ENCODE assay signal across 18 cellular contexts in the genomic region with DNA sequence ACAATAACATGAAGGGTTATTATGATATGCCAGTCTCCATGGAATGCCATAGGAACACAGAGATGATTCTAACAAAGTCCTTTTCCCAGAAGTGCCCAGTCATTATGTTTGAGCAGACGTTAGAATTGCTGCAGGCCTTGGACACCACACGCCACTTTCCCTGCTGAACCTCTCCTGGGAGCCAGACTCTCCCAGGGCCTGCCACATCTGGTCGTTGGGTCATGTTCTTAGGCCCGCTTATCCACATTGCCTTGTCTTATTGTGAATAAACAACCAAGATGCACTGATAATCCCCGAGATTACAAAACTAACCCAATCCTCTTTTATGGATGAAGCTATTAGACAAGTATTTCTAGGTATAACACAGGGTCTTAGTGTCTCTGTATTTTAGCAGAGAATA.
DNase-seq lines count a peak whose midpoint lies in the region; TF ChIP-seq lines count a peak whose summit lies in the region.
"Had no signal": no experiment of that assay in that cellular context is flagged by ENCODE, and none has a peak within 500 bp of the region (broad histone marks: within the 10 kb centered on the region; RNA-seq: fewer than 3 reads in every experiment).

No MANE protein-coding gene starts in this region.

- H3K4me1 ChIP-seq in BE2C (no peaks in the 10 kb centered on the region), hepatocyte (ENCODE audit: insufficient read depth) (peaks cover 9% of the 10 kb centered on the region), MM.1S (ENCODE audit: low read length) (no peaks in the 10 kb centered on the region)
- H3K4me1 ChIP-seq: HAP-1 had no signal

- DNase-seq in BE2C: peak; percentile 22
- DNase-seq in NCI-H82 (lab: John Stamatoyannopoulos, UW): peak; percentile 80
- peak; percentile 25 for DNase-seq in WERI-Rb-1
- no peak for DNase-seq in hepatocyte (ENCODE audit: low spot score)
- no peak for DNase-seq in activated CD4-positive, alpha-beta T cell treated with anti-CD3 and anti-CD28 coated beads, Interleukin-2, amount 50 U/mL, for 1 hour
- DNase-seq in dedifferentiated amniotic fluid mesenchymal stem cell (ENCODE audit: extremely low spot score): no peak
- no peak for DNase-seq in cerebellum (ENCODE audit: low spot score)
- no peak for DNase-seq in MM.1S
- DNase-seq: 8988T; Calu3; CD8-positive, alpha-beta T cell; DMS 273 treated with DMSO at 0.1 percent for 48 hours; DMS53; DND-41; EL; GM23248 had no signal

- H3F3A ChIP-seq in MM.1S (ENCODE audit: insufficient read depth, low read length): no peaks in the 10 kb centered on the region

- no peak overlapping the region for H3K4me2 ChIP-seq in hepatocyte
- H3K4me2 ChIP-seq in MM.1S (ENCODE audit: low read depth, low read length): no peak overlapping the region
- H3K4me2 ChIP-seq: BLaER1 treated with 17β-estradiol and CSF1 and Interleukin-3, amounts not matched to agents 10 nM and 100 nM had no signal

- no peak overlapping the region for H3K9ac ChIP-seq in MM.1S (ENCODE audit: low read length)
- H3K9ac ChIP-seq: BLaER1 treated with 17β-estradiol and CSF1 and Interleukin-3, amounts not matched to agents 10 nM and 100 nM; GM23248 had no signal

- H3K9me2 ChIP-seq in hepatocyte (replicated peaks; ENCODE audit: insufficient read depth) (no peaks in the 10 kb centered on the region), MM.1S (replicated peaks; ENCODE audit: insufficient read depth, low read length) (no peaks in the 10 kb centered on the region)

- TF ChIP-seq CTCF in BE2C (IDR thresholded peaks at IDR 0.05; ENCODE audit: low read depth, low read length) (no peak), WERI-Rb-1 (IDR thresholded peaks at IDR 0.05; ENCODE audit: low read depth, low read length) (no peak), hepatocyte (IDR thresholded peaks at IDR 0.05; ENCODE audit: poor library complexity) (no peak), MM.1S (IDR thresholded peaks at IDR 0.05; ENCODE audit: low read length) (no peak)

- no peaks in the 10 kb centered on the region for H3K36me3 ChIP-seq in BE2C
- H3K36me3 ChIP-seq in WERI-Rb-1: no peaks in the 10 kb centered on the region
- H3K36me3 ChIP-seq in hepatocyte (replicated peaks; ENCODE audit: insufficient read depth, low read depth): no peaks in the 10 kb centered on the region
- H3K36me3 ChIP-seq in MM.1S (replicated peaks; ENCODE audit: insufficient read depth, low read length): no peaks in the 10 kb centered on the region
- H3K36me3 ChIP-seq: BLaER1 treated with 17β-estradiol and CSF1 and Interleukin-3, amounts not matched to agents 10 nM and 100 nM; HAP-1 had no signal

- H3K27ac ChIP-seq in WERI-Rb-1 (no peak overlapping the region), hepatocyte (peak overlapping the region; percentile 6), MM.1S (ENCODE audit: low read length) (no peak overlapping the region)
- H3K27ac ChIP-seq: BLaER1 treated with 17β-estradiol and CSF1 and Interleukin-3, amounts not matched to agents 10 nM and 100 nM; GM23248 had no signal

- no peak overlapping the region for H2AFZ ChIP-seq in hepatocyte
- no peak overlapping the region for H2AFZ ChIP-seq in MM.1S (ENCODE audit: low read length)

- H4K20me1 ChIP-seq in hepatocyte (ENCODE audit: insufficient read depth, poor library complexity, severe bottlenecking): no peaks in the 10 kb centered on the region
- H4K20me1 ChIP-seq in MM.1S (ENCODE audit: insufficient read depth, low read length): no peaks in the 10 kb centered on the region
- H4K20me1 ChIP-seq: BLaER1 treated with 17β-estradiol and CSF1 and Interleukin-3, amounts not matched to agents 10 nM and 100 nM had no signal

- 55% methylated on average over 5 of the region's 5 CpGs for WGBS in hepatocyte (ENCODE audit: low lambda C conversion rate, missing lambda C conversion rate)

- H3K4me3 ChIP-seq in BE2C (ENCODE audit: low read depth, low read length) (no peak overlapping the region), WERI-Rb-1 (ENCODE audit: low read depth, low read length) (no peak overlapping the region), hepatocyte (no peak overlapping the region), MM.1S (ENCODE audit: low read length) (no peak overlapping the region)
- H3K4me3 ChIP-seq: BLaER1 treated with 17β-estradiol and CSF1 and Interleukin-3, amounts not matched to agents 10 nM and 100 nM; GM23248; HAP-1 had no signal

- H3K9me3 ChIP-seq in BE2C (no peaks in the 10 kb centered on the region), WERI-Rb-1 (ENCODE audit: severe bottlenecking) (peaks cover 3% of the 10 kb centered on the region), hepatocyte (ENCODE audit: low read depth) (no peaks in the 10 kb centered on the region), MM.1S (replicated peaks; ENCODE audit: insufficient read depth, low read length) (no peaks in the 10 kb centered on the region)
- H3K9me3 ChIP-seq: HAP-1 had no signal

- H3K79me2 ChIP-seq in hepatocyte (no peaks in the 10 kb centered on the region), MM.1S (ENCODE audit: low read length) (no peaks in the 10 kb centered on the region)

- H3K27me3 ChIP-seq in BE2C (no peaks in the 10 kb centered on the region), WERI-Rb-1 (ENCODE audit: insufficient read depth, low read depth, severe bottlenecking) (no peaks in the 10 kb centered on the region), hepatocyte (no peaks in the 10 kb centered on the region), MM.1S (replicated peaks; ENCODE audit: insufficient read depth, low read length) (no peaks in the 10 kb centered on the region)
- H3K27me3 ChIP-seq: BLaER1 treated with 17β-estradiol and CSF1 and Interleukin-3, amounts not matched to agents 10 nM and 100 nM had no signal

Comparison
In these comparisons a context has a peak if more than half of its experiments do, and no peak if none do; other contexts are left out.
1. DNase-seq: peak in BE2C (single experiment), NCI-H82 (single experiment) and WERI-Rb-1 (single experiment); none in hepatocyte (single experiment), activated CD4-positive, alpha-beta T cell treated with anti-CD3 and anti-CD28 coated beads, Interleukin-2, amount 50 U/mL, for 1 hour (single experiment), dedifferentiated amniotic fluid mesenchymal stem cell (single experiment), cerebellum (single experiment) and MM.1S (single experiment).